In genomic region chr10:58820386-58820785, GRCh38 we compare ENCODE assay signal across 24 cellular contexts.
DNase-seq lines count a peak whose midpoint lies in the region; ATAC-seq and TF ChIP-seq lines count a peak whose summit lies in the region.
"Had no signal": no experiment of that assay in that cellular context is flagged by ENCODE, and none has a peak within 500 bp of the region (broad histone marks: within the 10 kb centered on the region; RNA-seq: fewer than 3 reads in every experiment).

No MANE protein-coding gene starts in this region.

- 62 to 78% methylated on average over 1 of the region's 1 CpG for WGBS in GM23248 (ENCODE audit: low coverage in 1 of 2, low lambda C conversion rate in 2 of 2, missing lambda C conversion rate in 2 of 2), 2 experiments
- WGBS in adrenal gland, 4 donors: 90 to 100% (median 93%) methylated on average over 1 of the region's 1 CpG

- no peaks in the 10 kb centered on the region for H3K9me2 ChIP-seq in GM23248 (ENCODE audit: insufficient read depth)

- H3K4me3 ChIP-seq in GM23248 (no peak overlapping the region), RWPE2 (ENCODE audit: severe bottlenecking) (no peak overlapping the region), fibroblast of lung (replicated peaks in 1 of 4; ENCODE audit: control extremely low read depth in 1 of 4, insufficient read depth in 1 of 4, low read depth in 3 of 4, low read length in 4 of 4) (no peak overlapping the region), skeletal muscle satellite cell (ENCODE audit: low read length) (no peak overlapping the region), adrenal gland (no peak overlapping the region)
- H3K4me3 ChIP-seq: gastroesophageal sphincter, MG63, thyroid gland had no signal

- H3K27me3 ChIP-seq in GM23248 (replicated peaks; ENCODE audit: insufficient read depth) (no peaks in the 10 kb centered on the region), RWPE2 (ENCODE audit: insufficient read depth, poor library complexity, severe bottlenecking) (no peaks in the 10 kb centered on the region), fibroblast of lung (ENCODE audit: control insufficient read depth, insufficient read depth, low read length) (no peaks in the 10 kb centered on the region), skeletal muscle satellite cell (ENCODE audit: control insufficient read depth, insufficient read depth, low read length) (no peaks in the 10 kb centered on the region), adrenal gland (no peaks in the 10 kb centered on the region)
- H3K27me3 ChIP-seq: gastroesophageal sphincter, MG63, thyroid gland had no signal

- H3K4me2 ChIP-seq in GM23248 (ENCODE audit: unreplicated experiment): peak overlapping the region; percentile 27
- peak overlapping the region; percentile 25 for H3K4me2 ChIP-seq in fibroblast of lung (ENCODE audit: extremely low read depth, insufficient read depth, low read length)
- H3K4me2 ChIP-seq in skeletal muscle satellite cell (ENCODE audit: low read length): peak overlapping the region; percentile 46

- peaks cover 26% of the 10 kb centered on the region for H3F3A ChIP-seq in GM23248 (ENCODE audit: insufficient read depth)

- TF ChIP-seq CTCF in RWPE2 (IDR thresholded peaks at IDR 0.05; ENCODE audit: poor library complexity, severe bottlenecking) (no peak), fibroblast of lung (conservative IDR thresholded peaks at IDR 0.05 in 1 of 2, IDR thresholded peaks at IDR 0.05 in 1 of 2; ENCODE audit: low read depth in 1 of 2, low read length in 2 of 2) (no peak), adrenal gland (IDR thresholded peaks at IDR 0.05) (no peak)

- H3K79me2 ChIP-seq in GM23248 (ENCODE audit: insufficient read depth): no peaks in the 10 kb centered on the region
- no peaks in the 10 kb centered on the region for H3K79me2 ChIP-seq in fibroblast of lung (ENCODE audit: control insufficient read depth, insufficient read depth, low read length)

- H3K9ac ChIP-seq in GM23248: no peak overlapping the region
- H3K9ac ChIP-seq in fibroblast of lung (ENCODE audit: insufficient read depth, low read length): no peak overlapping the region
- peak overlapping the region; percentile 30 for H3K9ac ChIP-seq in skeletal muscle satellite cell (ENCODE audit: low read depth, low read length)

- intact Hi-C loops in adrenal gland (cut with DNase I): no loop called here

- in situ Hi-C loops in GM23248 (cut with MboI): no loop called here

- H3K36me3 ChIP-seq in GM23248 (ENCODE audit: low read depth): peaks cover 29% of the 10 kb centered on the region; the same call in 1 of the 2 replicates
- H3K36me3 ChIP-seq in RWPE2 (ENCODE audit: low read depth): no peaks in the 10 kb centered on the region
- peaks cover 1% of the 10 kb centered on the region for H3K36me3 ChIP-seq in fibroblast of lung (ENCODE audit: control insufficient read depth, insufficient read depth, low read length)
- H3K36me3 ChIP-seq in skeletal muscle satellite cell (ENCODE audit: insufficient read depth, low read length): no peaks in the 10 kb centered on the region
- no peaks in the 10 kb centered on the region for H3K36me3 ChIP-seq in adrenal gland (replicated peaks in 1 of 2)
- H3K36me3 ChIP-seq: thyroid gland had no signal

- H2AFZ ChIP-seq in GM23248: no peak overlapping the region
- no peak overlapping the region for H2AFZ ChIP-seq in fibroblast of lung (ENCODE audit: low read length)

- H3K9me3 ChIP-seq in GM23248 (ENCODE audit: low read depth) (no peaks in the 10 kb centered on the region), RWPE2 (ENCODE audit: severe bottlenecking) (no peaks in the 10 kb centered on the region), fibroblast of lung (ENCODE audit: control insufficient read depth, insufficient read depth, low read depth, low read length) (no peaks in the 10 kb centered on the region), skeletal muscle satellite cell (replicated peaks; ENCODE audit: low read length) (no peaks in the 10 kb centered on the region), adrenal gland (replicated peaks in 1 of 3) (peaks cover 0 to 3% (median 0%) of the 10 kb centered on the region in 3 donors)
- H3K9me3 ChIP-seq: gastroesophageal sphincter, MG63, thyroid gland had no signal

- ATAC-seq in RWPE2 (ENCODE audit: low read depth): no peak
- ATAC-seq: CD8-positive, alpha-beta T cell; gastroesophageal sphincter; HepG2 had no signal

- no peak for TF ChIP-seq POLR2A in adrenal gland (IDR thresholded peaks at IDR 0.05)

- DNase-seq in GM23248 (no peak), RWPE2 (ENCODE audit: low spot score) (no peak), fibroblast of lung (ENCODE audit: low read depth in 2 of 2) (no peak), adrenal gland (no peak), NCI-H510A (lab: John Stamatoyannopoulos, UW) (no peak)
- no peak for DNase-seq in stimulated activated CD4-positive, alpha-beta T cell treated with anti-CD3 and anti-CD28 coated beads, Interleukin-4, amount 100 ng/mL, for 4 hours
- no peak for DNase-seq in activated CD4-positive, alpha-beta T cell treated with anti-CD3 and anti-CD28 coated beads for 48 hours
- DNase-seq: activated CD8-positive, alpha-beta memory T cell treated with anti-CD3 and anti-CD28 coated beads, Interleukin-2, amount 50 U/mL, for 4 hours; activated naive CD8-positive, alpha-beta T cell treated with anti-CD3 and anti-CD28 coated beads for 36 hours; AML-193; CD8-positive, alpha-beta T cell; DMS153; effector CD8-positive, alpha-beta T cell; left cardiac atrium; MG63; NCI-H1436 treated with DMSO at 0.1 percent for 48 hours; NCI-H510A treated with DMSO at 0.1 percent for 48 hours; stimulated activated CD4-positive, alpha-beta T cell treated with anti-CD3 and anti-CD28 coated beads, Interleukin-2, amount 100 ng/mL, for 24 hours; stimulated activated naive CD4-positive, alpha-beta T cell; thyroid gland had no signal

- H3K4me1 ChIP-seq in GM23248 (ENCODE audit: insufficient read depth) (peaks cover 32% of the 10 kb centered on the region), RWPE2 (ENCODE audit: insufficient read depth, poor library complexity, severe bottlenecking) (peaks cover 33% of the 10 kb centered on the region), fibroblast of lung (ENCODE audit: control insufficient read depth, extremely low read depth, insufficient read depth, low read length) (peaks cover 12% of the 10 kb centered on the region), skeletal muscle satellite cell (ENCODE audit: control insufficient read depth, insufficient read depth, low read length) (peaks cover 47% of the 10 kb centered on the region), adrenal gland (replicated peaks in 1 of 2) (peaks cover 39 to 63% of the 10 kb centered on the region in 2 donors)
- H3K4me1 ChIP-seq: gastroesophageal sphincter had no signal

- no peaks in the 10 kb centered on the region for H4K20me1 ChIP-seq in GM23248 (ENCODE audit: insufficient read depth)
- H4K20me1 ChIP-seq in fibroblast of lung (ENCODE audit: control insufficient read depth, extremely low read depth, insufficient read depth, low read length): no peaks in the 10 kb centered on the region

- H3K27ac ChIP-seq in GM23248 (peak overlapping the region; percentile 39), RWPE2 (ENCODE audit: poor library complexity, severe bottlenecking) (peak overlapping the region; percentile 93), fibroblast of lung (ENCODE audit: insufficient read depth, low read length) (no peak overlapping the region), adrenal gland (peak overlapping the region in 1 of 5 donors; percentile 62)
- H3K27ac ChIP-seq: HL-60 had no signal
